11 cellular contexts compared by ENCODE assay signal in the genomic region with DNA sequence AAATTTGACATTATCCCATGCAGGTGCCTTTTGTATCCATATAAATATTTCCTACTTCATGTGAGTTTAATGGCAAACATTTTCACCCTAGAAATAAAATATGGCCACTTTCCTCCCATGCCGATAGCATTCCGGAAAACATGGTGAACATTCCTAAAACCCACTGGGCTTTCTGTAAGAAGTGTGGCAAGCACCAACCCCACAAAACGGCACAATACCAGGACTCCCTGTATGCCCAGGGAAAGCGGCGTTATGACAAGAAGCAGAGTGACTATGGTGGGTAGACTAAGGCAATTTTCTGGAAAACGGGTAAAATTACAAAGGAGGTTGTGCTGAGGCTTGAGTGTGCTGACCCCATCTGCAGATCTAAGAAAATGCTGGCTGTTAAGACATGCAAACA. TPM values are rescaled to one million over a fixed set of nuclear protein-coding genes. Genes with fewer than 3 reads are reported as not detected.
DNase-seq lines count a peak whose midpoint lies in the region; ATAC-seq, FAIRE-seq and TF ChIP-seq lines count a peak whose summit lies in the region.
"Had no signal": no experiment of that assay in that cellular context is flagged by ENCODE, and none has a peak within 500 bp of the region (broad histone marks: within the 10 kb centered on the region; RNA-seq: fewer than 3 reads in every experiment).

No MANE protein-coding gene starts in this region.

- H3K36me3 ChIP-seq in A673 (ENCODE audit: insufficient read depth, low read length, poor library complexity, severe bottlenecking) (peaks cover 18% of the 10 kb centered on the region), kidney (ENCODE audit: control insufficient read depth in 1 of 2, insufficient read depth in 2 of 2, low read length in 2 of 2) (no peaks in the 10 kb centered on the region)

- H3K27ac ChIP-seq in A673 (ENCODE audit: low read depth, low read length, poor library complexity, severe bottlenecking), result peak overlapping the region; percentile 94
- H3K27ac ChIP-seq in coronary artery, result peak overlapping the region; percentile 37 to 76
- no peak overlapping the region for H3K27ac ChIP-seq in kidney (ENCODE audit: low read depth in 2 of 2, low read length in 2 of 2)

- H3K36me3 Mint-ChIP-seq in natural killer cell, result no peaks in the 10 kb centered on the region
- H3K36me3 Mint-ChIP-seq in T-cell, result peaks cover 13% of the 10 kb centered on the region

- POLR2A ChIA-PET in A673 (lab: Charles Lee; ENCODE audit: low non-redundant PET), result no interaction called here
- POLR2A ChIA-PET in T-cell (lab: Charles Lee), result no interaction called here

- no TSS peak for BruUV-seq in A673 (replicated peaks; lab: Mats Ljungman, UMichigan)

- H3K27ac Mint-ChIP-seq in natural killer cell (peak overlapping the region; percentile 54 to 59), T-cell (no peak overlapping the region)

- peak overlapping the region; percentile 31 for H3K4me3 Mint-ChIP-seq in natural killer cell
- peak overlapping the region in 1 of 3 donors; percentile 62 for H3K4me3 Mint-ChIP-seq in T-cell

- H3K4me1 ChIP-seq in A673 (ENCODE audit: insufficient read depth, low read length, poor library complexity, severe bottlenecking), result peaks cover 79% of the 10 kb centered on the region
- H3K4me1 ChIP-seq in kidney (ENCODE audit: control insufficient read depth in 1 of 2, insufficient read depth in 1 of 2, low read depth in 1 of 2, low read length in 2 of 2), result peaks cover 26 to 43% of the 10 kb centered on the region in 2 donors

- DNase-seq in A673 (ENCODE audit: low spot score) (no peak), LHCN-M2 (ENCODE audit: low read depth) (peak; percentile 37), coronary artery (ENCODE audit: low spot score) (no peak), natural killer cell (no peak), T-cell (no peak), kidney (no peak)
- DNase-seq: activated CD4-positive, alpha-beta T cell treated with anti-CD3 and anti-CD28 coated beads, Interleukin-2, amount 50 U/mL, for 48 hours; stimulated activated CD4-positive, alpha-beta T cell treated with anti-CD3 and anti-CD28 coated beads, Interleukin-12 subunit alpha, Interleukin-12 subunit beta, amount 100 ng/mL, for 4 hours; stimulated activated naive CD4-positive, alpha-beta T cell treated with Interleukin-2 at 50 U/mL for 16 hours had no signal

- H3K9me3 Mint-ChIP-seq in natural killer cell, result no peaks in the 10 kb centered on the region
- H3K9me3 Mint-ChIP-seq in T-cell, result no peaks in the 10 kb centered on the region

- H3K27me3 Mint-ChIP-seq in natural killer cell (ENCODE audit: low read depth in 2 of 2) (no peaks in the 10 kb centered on the region), T-cell (no peaks in the 10 kb centered on the region)

- H3K4me1 Mint-ChIP-seq in natural killer cell (peaks cover 50 to 71% of the 10 kb centered on the region in 2 donors), T-cell (peaks cover 31 to 86% (median 63%) of the 10 kb centered on the region in 3 donors)

- H3K9ac ChIP-seq in kidney (ENCODE audit: low read length in 2 of 2), result no peak overlapping the region

- CTCF ChIA-PET in A673 (lab: Charles Lee) (no interaction called here), T-cell (lab: Charles Lee) (no interaction called here)

- intact Hi-C loops in A673 (cut with micrococcal nuclease; ENCODE audit: unreplicated experiment) (no loop called here), natural killer cell (cut with micrococcal nuclease) (no loop called here), kidney (cut with DNase I) (no loop called here)

- FAIRE-seq in kidney (lab: Jason Lieb, UNC), result no peak

- no peaks in the 10 kb centered on the region for H3K9me3 ChIP-seq in A673 (ENCODE audit: low read depth, low read length, poor library complexity, severe bottlenecking)
- no peaks in the 10 kb centered on the region for H3K9me3 ChIP-seq in kidney (ENCODE audit: control insufficient read depth in 1 of 2, low read length in 2 of 2)

- TF ChIP-seq CTCF in A673 (conservative IDR thresholded peaks at IDR 0.05; ENCODE audit: low read depth, low read length) (no peak), coronary artery (IDR thresholded peaks at IDR 0.05) (no peak), natural killer cell (IDR thresholded peaks at IDR 0.05) (no peak), kidney (IDR thresholded peaks at IDR 0.05; ENCODE audit: borderline replicate concordance, extremely low read depth, insufficient read depth) (no peak)

- no peaks in the 10 kb centered on the region for H3K27me3 ChIP-seq in A673 (replicated peaks; ENCODE audit: insufficient read depth, low read depth, low read length, poor library complexity)

- ATAC-seq in natural killer cell (no peak), T-cell (replicated peaks in 1 of 4) (no peak), HG03571 (IDR thresholded peaks at IDR 0.05; ENCODE audit: unreplicated experiment) (no peak), HG02678 (IDR thresholded peaks at IDR 0.05; ENCODE audit: unreplicated experiment) (no peak)

- H3K4me3 ChIP-seq in A673 (ENCODE audit: low read depth, low read length, poor library complexity, severe bottlenecking), result peak overlapping the region; percentile 1
- peak overlapping the region; percentile 55 for H3K4me3 ChIP-seq in coronary artery
- H3K4me3 ChIP-seq in kidney (ENCODE audit: low read length in 2 of 2), result no peak overlapping the region

RNA-seq across cellular contexts. Expression of a gene that starts 7.6 kb away (rescaled TPM):
- total RNA-seq in A673 (2021), result 880 and 1,038 TPM in 2 replicates
- 3,230 and 3,804 TPM in 2 replicates for total RNA-seq in LHCN-M2 (2014; rRNA removed)
- polyA plus RNA-seq in LHCN-M2 (2012), result 7,075 TPM
- total RNA-seq in natural killer cell, result 100 to 1,000 TPM; 132 to 230 (median 155) TPM
- 100 to 1,000 TPM in 4 of 5 donors, 10 to 100 TPM in 1; 59.4 to 223 (median 159) TPM for total RNA-seq in T-cell
- total RNA-seq in kidney, result 867 TPM
- 383 TPM for polyA plus RNA-seq in kidney (ENCODE audit: insufficient read depth, low read depth, low replicate concordance)

Comparison
In these comparisons a context has a peak if more than half of its experiments do, and no peak if none do; other contexts are left out.
1. H3K27ac ChIP-seq: peak in A673 (single experiment) and coronary artery (2 of 2); none in kidney (0 of 2).
2. H3K4me3 ChIP-seq: peak in A673 (single experiment) and coronary artery (single experiment); none in kidney (0 of 2).
3. H3K27ac Mint-ChIP-seq: peak in natural killer cell (2 of 2); none in T-cell (0 of 2).